ENCODE assay signal across 1 cellular context in the genomic region with DNA sequence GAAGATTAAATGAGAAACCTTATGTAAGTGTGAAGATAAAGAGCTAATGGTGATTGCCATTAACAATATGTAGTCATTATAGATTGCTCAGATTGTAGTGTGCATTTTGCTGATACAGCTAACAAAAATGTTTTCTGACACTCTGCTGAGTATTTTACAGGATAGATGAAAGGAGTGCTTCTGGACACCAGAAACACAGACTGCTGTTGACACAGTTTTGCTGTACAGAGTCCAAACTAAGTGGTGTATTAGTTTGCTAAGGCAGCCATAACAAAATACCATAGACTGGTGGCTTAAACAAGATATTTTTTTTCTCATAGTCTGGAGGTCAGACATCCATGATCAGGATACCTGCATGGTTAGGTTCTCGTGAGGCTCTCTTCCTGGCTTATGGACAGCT.
A peak's percentile ranks its signal among the peaks of the same experiment; 100 is the strongest.
TF ChIP-seq lines count a peak whose summit lies in the region.

No MANE protein-coding gene starts in this region.

TF ChIP-seq in HepG2, 621 proteins besides CTCF, POLR2A, EP300 and RAD21 (continued from another document and continues in another):
- TF ChIP-seq, protein P1, sequence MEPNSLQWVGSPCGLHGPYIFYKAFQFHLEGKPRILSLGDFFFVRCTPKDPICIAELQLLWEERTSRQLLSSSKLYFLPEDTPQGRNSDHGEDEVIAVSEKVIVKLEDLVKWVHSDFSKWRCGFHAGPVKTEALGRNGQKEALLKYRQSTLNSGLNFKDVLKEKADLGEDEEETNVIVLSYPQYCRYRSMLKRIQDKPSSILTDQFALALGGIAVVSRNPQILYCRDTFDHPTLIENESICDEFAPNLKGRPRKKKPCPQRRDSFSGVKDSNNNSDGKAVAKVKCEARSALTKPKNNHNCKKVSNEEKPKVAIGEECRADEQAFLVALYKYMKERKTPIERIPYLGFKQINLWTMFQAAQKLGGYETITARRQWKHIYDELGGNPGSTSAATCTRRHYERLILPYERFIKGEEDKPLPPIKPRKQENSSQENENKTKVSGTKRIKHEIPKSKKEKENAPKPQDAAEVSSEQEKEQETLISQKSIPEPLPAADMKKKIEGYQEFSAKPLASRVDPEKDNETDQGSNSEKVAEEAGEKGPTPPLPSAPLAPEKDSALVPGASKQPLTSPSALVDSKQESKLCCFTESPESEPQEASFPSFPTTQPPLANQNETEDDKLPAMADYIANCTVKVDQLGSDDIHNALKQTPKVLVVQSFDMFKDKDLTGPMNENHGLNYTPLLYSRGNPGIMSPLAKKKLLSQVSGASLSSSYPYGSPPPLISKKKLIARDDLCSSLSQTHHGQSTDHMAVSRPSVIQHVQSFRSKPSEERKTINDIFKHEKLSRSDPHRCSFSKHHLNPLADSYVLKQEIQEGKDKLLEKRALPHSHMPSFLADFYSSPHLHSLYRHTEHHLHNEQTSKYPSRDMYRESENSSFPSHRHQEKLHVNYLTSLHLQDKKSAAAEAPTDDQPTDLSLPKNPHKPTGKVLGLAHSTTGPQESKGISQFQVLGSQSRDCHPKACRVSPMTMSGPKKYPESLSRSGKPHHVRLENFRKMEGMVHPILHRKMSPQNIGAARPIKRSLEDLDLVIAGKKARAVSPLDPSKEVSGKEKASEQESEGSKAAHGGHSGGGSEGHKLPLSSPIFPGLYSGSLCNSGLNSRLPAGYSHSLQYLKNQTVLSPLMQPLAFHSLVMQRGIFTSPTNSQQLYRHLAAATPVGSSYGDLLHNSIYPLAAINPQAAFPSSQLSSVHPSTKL (CRISPR knock-in tag; IDR thresholded peaks at IDR 0.05) = peak; percentile 80
- TF ChIP-seq TMF1 (CRISPR knock-in tag; IDR thresholded peaks at IDR 0.05; ENCODE audit: low read depth) (no peak), CREB1 (IDR thresholded peaks at IDR 0.05) (no peak), CREB1 (CRISPR knock-in tag; IDR thresholded peaks at IDR 0.05) (peak; percentile 45; the same call in 1 of the 2 replicates), RFX5 (IDR thresholded peaks at IDR 0.05; ENCODE audit: low read depth, low read length) (no peak), ZNF333 (CRISPR knock-in tag; IDR thresholded peaks at IDR 0.05; ENCODE audit: borderline replicate concordance) (no peak), ZNF121 (CRISPR knock-in tag; IDR thresholded peaks at IDR 0.05) (no peak), FOXA1 (IDR thresholded peaks at IDR 0.05) (peak; percentile 55; the same call in 1 of the 2 replicates), FOXA1 (CRISPR knock-in tag; IDR thresholded peaks at IDR 0.05) (peak; percentile 91), ZNF264 (CRISPR knock-in tag; IDR thresholded peaks at IDR 0.05) (peak; percentile 53; the same call in 1 of the 2 replicates), POLR2AphosphoS5 (IDR thresholded peaks at IDR 0.05; ENCODE audit: low read depth, low read length) (no peak), BHLHE40 (IDR thresholded peaks at IDR 0.05; ENCODE audit: low read length) (no peak), SOX6 (IDR thresholded peaks at IDR 0.05) (no peak), SOX6 (CRISPR knock-in tag; IDR thresholded peaks at IDR 0.05) (peak; percentile 48; the same call in 1 of the 2 replicates)
- TF ChIP-seq, protein P2, sequence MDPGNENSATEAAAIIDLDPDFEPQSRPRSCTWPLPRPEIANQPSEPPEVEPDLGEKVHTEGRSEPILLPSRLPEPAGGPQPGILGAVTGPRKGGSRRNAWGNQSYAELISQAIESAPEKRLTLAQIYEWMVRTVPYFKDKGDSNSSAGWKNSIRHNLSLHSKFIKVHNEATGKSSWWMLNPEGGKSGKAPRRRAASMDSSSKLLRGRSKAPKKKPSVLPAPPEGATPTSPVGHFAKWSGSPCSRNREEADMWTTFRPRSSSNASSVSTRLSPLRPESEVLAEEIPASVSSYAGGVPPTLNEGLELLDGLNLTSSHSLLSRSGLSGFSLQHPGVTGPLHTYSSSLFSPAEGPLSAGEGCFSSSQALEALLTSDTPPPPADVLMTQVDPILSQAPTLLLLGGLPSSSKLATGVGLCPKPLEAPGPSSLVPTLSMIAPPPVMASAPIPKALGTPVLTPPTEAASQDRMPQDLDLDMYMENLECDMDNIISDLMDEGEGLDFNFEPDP (CRISPR knock-in tag; conservative IDR thresholded peaks at IDR 0.05) = no peak
- TF ChIP-seq, protein P3, sequence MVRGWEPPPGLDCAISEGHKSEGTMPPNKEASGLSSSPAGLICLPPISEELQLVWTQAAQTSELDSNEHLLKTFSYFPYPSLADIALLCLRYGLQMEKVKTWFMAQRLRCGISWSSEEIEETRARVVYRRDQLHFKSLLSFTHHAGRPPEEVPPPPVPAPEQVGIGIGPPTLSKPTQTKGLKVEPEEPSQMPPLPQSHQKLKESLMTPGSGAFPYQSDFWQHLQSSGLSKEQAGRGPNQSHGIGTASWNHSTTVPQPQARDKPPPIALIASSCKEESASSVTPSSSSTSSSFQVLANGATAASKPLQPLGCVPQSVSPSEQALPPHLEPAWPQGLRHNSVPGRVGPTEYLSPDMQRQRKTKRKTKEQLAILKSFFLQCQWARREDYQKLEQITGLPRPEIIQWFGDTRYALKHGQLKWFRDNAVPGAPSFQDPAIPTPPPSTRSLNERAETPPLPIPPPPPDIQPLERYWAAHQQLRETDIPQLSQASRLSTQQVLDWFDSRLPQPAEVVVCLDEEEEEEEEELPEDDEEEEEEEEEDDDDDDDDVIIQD (CRISPR knock-in tag; IDR thresholded peaks at IDR 0.05; ENCODE audit: low read depth) = peak; percentile 52; the same call in 1 of the 2 replicates
- TF ChIP-seq, protein P4, sequence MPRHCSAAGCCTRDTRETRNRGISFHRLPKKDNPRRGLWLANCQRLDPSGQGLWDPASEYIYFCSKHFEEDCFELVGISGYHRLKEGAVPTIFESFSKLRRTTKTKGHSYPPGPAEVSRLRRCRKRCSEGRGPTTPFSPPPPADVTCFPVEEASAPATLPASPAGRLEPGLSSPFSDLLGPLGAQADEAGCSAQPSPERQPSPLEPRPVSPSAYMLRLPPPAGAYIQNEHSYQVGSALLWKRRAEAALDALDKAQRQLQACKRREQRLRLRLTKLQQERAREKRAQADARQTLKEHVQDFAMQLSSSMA (CRISPR knock-in tag; IDR thresholded peaks at IDR 0.05) = no peak
- TF ChIP-seq, protein P5, sequence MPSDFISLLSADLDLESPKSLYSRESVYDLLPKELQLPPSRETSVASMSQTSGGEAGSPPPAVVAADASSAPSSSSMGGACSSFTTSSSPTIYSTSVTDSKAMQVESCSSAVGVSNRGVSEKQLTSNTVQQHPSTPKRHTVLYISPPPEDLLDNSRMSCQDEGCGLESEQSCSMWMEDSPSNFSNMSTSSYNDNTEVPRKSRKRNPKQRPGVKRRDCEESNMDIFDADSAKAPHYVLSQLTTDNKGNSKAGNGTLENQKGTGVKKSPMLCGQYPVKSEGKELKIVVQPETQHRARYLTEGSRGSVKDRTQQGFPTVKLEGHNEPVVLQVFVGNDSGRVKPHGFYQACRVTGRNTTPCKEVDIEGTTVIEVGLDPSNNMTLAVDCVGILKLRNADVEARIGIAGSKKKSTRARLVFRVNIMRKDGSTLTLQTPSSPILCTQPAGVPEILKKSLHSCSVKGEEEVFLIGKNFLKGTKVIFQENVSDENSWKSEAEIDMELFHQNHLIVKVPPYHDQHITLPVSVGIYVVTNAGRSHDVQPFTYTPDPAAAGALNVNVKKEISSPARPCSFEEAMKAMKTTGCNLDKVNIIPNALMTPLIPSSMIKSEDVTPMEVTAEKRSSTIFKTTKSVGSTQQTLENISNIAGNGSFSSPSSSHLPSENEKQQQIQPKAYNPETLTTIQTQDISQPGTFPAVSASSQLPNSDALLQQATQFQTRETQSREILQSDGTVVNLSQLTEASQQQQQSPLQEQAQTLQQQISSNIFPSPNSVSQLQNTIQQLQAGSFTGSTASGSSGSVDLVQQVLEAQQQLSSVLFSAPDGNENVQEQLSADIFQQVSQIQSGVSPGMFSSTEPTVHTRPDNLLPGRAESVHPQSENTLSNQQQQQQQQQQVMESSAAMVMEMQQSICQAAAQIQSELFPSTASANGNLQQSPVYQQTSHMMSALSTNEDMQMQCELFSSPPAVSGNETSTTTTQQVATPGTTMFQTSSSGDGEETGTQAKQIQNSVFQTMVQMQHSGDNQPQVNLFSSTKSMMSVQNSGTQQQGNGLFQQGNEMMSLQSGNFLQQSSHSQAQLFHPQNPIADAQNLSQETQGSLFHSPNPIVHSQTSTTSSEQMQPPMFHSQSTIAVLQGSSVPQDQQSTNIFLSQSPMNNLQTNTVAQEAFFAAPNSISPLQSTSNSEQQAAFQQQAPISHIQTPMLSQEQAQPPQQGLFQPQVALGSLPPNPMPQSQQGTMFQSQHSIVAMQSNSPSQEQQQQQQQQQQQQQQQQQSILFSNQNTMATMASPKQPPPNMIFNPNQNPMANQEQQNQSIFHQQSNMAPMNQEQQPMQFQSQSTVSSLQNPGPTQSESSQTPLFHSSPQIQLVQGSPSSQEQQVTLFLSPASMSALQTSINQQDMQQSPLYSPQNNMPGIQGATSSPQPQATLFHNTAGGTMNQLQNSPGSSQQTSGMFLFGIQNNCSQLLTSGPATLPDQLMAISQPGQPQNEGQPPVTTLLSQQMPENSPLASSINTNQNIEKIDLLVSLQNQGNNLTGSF (CRISPR knock-in tag; IDR thresholded peaks at IDR 0.05) = no peak
- TF ChIP-seq, protein P6, sequence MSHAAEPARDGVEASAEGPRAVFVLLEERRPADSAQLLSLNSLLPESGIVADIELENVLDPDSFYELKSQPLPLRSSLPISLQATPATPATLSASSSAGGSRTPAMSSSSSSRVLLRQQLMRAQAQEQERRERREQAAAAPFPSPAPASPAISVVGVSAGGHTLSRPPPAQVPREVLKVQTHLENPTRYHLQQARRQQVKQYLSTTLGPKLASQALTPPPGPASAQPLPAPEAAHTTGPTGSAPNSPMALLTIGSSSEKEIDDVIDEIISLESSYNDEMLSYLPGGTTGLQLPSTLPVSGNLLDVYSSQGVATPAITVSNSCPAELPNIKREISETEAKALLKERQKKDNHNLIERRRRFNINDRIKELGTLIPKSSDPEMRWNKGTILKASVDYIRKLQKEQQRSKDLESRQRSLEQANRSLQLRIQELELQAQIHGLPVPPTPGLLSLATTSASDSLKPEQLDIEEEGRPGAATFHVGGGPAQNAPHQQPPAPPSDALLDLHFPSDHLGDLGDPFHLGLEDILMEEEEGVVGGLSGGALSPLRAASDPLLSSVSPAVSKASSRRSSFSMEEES (CRISPR knock-in tag; IDR thresholded peaks at IDR 0.05) = 0 out of 2 replicates have a peak, but pooled peaks have one; percentile 30
- TF ChIP-seq, protein P7, sequence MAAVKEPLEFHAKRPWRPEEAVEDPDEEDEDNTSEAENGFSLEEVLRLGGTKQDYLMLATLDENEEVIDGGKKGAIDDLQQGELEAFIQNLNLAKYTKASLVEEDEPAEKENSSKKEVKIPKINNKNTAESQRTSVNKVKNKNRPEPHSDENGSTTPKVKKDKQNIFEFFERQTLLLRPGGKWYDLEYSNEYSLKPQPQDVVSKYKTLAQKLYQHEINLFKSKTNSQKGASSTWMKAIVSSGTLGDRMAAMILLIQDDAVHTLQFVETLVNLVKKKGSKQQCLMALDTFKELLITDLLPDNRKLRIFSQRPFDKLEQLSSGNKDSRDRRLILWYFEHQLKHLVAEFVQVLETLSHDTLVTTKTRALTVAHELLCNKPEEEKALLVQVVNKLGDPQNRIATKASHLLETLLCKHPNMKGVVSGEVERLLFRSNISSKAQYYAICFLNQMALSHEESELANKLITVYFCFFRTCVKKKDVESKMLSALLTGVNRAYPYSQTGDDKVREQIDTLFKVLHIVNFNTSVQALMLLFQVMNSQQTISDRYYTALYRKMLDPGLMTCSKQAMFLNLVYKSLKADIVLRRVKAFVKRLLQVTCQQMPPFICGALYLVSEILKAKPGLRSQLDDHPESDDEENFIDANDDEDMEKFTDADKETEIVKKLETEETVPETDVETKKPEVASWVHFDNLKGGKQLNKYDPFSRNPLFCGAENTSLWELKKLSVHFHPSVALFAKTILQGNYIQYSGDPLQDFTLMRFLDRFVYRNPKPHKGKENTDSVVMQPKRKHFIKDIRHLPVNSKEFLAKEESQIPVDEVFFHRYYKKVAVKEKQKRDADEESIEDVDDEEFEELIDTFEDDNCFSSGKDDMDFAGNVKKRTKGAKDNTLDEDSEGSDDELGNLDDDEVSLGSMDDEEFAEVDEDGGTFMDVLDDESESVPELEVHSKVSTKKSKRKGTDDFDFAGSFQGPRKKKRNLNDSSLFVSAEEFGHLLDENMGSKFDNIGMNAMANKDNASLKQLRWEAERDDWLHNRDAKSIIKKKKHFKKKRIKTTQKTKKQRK (IDR thresholded peaks at IDR 0.05; ENCODE audit: low read length) = no peak
- TF ChIP-seq, protein P8, sequence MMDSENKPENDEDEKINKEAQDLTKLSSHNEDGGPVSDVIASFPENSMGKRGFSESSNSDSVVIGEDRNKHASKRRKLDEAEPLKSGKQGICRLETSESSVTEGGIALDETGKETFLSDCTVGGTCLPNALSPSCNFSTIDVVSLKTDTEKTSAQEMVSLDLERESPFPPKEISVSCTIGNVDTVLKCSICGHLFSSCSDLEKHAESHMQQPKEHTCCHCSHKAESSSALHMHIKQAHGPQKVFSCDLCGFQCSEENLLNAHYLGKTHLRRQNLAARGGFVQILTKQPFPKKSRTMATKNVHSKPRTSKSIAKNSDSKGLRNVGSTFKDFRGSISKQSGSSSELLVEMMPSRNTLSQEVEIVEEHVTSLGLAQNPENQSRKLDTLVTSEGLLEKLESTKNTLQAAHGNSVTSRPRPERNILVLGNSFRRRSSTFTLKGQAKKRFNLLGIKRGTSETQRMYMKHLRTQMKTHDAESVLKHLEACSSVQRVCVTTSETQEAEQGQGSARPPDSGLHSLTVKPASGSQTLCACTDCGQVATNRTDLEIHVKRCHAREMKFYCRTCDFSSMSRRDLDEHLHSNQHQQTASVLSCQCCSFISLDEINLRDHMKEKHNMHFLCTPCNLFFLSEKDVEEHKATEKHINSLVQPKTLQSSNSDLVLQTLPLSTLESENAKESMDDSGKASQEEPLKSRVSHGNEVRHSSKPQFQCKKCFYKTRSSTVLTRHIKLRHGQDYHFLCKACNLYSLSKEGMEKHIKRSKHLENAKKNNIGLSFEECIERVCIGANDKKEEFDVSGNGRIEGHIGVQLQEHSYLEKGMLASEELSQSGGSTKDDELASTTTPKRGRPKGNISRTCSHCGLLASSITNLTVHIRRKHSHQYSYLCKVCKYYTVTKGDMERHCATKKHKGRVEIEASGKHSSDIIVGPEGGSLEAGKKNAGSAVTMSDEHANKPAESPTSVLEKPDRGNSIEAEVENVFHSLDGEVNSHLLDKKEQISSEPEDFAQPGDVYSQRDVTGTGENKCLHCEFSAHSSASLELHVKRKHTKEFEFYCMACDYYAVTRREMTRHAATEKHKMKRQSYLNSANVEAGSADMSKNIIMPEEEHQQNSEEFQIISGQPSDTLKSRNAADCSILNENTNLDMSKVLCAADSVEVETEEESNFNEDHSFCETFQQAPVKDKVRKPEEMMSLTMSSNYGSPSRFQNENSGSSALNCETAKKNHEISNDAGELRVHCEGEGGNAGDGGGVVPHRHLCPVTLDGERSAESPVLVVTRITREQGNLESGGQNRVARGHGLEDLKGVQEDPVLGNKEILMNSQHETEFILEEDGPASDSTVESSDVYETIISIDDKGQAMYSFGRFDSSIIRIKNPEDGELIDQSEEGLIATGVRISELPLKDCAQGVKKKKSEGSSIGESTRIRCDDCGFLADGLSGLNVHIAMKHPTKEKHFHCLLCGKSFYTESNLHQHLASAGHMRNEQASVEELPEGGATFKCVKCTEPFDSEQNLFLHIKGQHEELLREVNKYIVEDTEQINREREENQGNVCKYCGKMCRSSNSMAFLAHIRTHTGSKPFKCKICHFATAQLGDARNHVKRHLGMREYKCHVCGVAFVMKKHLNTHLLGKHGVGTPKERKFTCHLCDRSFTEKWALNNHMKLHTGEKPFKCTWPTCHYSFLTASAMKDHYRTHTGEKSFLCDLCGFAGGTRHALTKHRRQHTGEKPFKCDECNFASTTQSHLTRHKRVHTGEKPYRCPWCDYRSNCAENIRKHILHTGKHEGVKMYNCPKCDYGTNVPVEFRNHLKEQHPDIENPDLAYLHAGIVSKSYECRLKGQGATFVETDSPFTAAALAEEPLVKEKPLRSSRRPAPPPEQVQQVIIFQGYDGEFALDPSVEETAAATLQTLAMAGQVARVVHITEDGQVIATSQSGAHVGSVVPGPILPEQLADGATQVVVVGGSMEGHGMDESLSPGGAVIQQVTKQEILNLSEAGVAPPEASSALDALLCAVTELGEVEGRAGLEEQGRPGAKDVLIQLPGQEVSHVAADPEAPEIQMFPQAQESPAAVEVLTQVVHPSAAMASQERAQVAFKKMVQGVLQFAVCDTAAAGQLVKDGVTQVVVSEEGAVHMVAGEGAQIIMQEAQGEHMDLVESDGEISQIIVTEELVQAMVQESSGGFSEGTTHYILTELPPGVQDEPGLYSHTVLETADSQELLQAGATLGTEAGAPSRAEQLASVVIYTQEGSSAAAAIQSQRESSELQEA (CRISPR knock-in tag; IDR thresholded peaks at IDR 0.05; ENCODE audit: not compliant biosample characterization) = no peak
